Comparison of ENCODE assay signal across 14 cellular contexts in the genomic region with DNA sequence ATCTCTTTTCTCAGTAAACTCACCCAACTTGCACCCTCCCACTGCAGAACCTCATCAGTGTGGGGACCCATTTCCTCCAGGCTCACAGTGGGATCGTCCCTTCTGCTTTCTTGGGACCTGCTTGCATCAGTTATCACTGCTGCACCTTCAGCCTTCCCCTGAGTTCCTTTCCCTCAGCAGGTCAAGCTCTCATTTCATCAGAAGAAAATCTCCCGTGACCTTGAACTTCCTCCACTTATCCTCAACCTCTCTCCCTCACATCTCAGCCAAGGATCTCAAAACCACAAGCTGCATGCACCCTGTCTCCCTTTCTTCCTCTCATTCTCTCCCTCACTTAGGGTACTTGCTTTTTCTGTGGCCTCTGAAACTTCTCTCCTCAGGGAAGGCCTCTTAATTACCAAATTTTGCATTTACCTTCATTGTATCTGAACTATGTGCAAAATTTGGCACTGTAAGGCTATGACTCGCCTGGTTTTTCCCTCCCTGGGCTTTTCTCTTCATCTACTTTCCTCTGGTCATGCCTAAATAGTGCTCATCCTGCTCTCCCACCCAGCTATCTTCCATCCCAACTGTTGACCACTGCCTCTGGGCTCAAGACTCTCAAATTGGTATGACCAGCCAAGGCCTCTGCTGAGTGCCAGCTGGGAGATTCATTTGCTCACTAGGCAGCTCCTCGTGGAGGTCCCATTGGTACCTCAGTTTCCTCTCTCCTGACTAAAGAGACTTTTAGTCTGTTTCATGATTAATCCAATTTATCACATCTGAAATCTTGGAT. TPM values are rescaled to one million over a fixed set of nuclear protein-coding genes. Genes with fewer than 3 reads are reported as not detected.
DNase-seq lines count a peak whose midpoint lies in the region; ATAC-seq and TF ChIP-seq lines count a peak whose summit lies in the region.
"Had no signal": no experiment of that assay in that cellular context is flagged by ENCODE, and none has a peak within 500 bp of the region (broad histone marks: within the 10 kb centered on the region; RNA-seq: fewer than 3 reads in every experiment).

No MANE protein-coding gene starts in this region.

- H3K27ac ChIP-seq in SK-N-MC: peak overlapping the region; percentile 21; the same call in 1 of the 2 replicates
- H3K27ac ChIP-seq: gastroesophageal sphincter, HL-60, vagina had no signal

- H3K27me3 Mint-ChIP-seq in activated CD8-positive, alpha-beta memory T cell treated with anti-CD3 and anti-CD28 coated beads, Interleukin-2, amount 10 ng/mL, durations not matched to agents 7 days and 5 days: no peaks in the 10 kb centered on the region
- H3K27me3 Mint-ChIP-seq in progenitor cell of endocrine pancreas: no peaks in the 10 kb centered on the region

- no peak overlapping the region for H3K4me3 Mint-ChIP-seq in activated CD8-positive, alpha-beta memory T cell treated with anti-CD3 and anti-CD28 coated beads, Interleukin-2, amount 10 ng/mL, durations not matched to agents 7 days and 5 days
- no peak overlapping the region for H3K4me3 Mint-ChIP-seq in progenitor cell of endocrine pancreas (ENCODE audit: low read depth)

- ATAC-seq in activated CD8-positive, alpha-beta memory T cell treated with anti-CD3 and anti-CD28 coated beads, Interleukin-2, amount 10 ng/mL, durations not matched to agents 7 days and 5 days: no peak
- ATAC-seq: gastroesophageal sphincter had no signal

- no peaks in the 10 kb centered on the region for H3K9me3 ChIP-seq in SK-N-MC (ENCODE audit: low read depth, low read length)
- H3K9me3 ChIP-seq: gastroesophageal sphincter, vagina had no signal

- H3K4me1 Mint-ChIP-seq in activated CD8-positive, alpha-beta memory T cell treated with anti-CD3 and anti-CD28 coated beads, Interleukin-2, amount 10 ng/mL, durations not matched to agents 7 days and 5 days: peaks cover 45% of the 10 kb centered on the region
- peaks cover 15% of the 10 kb centered on the region for H3K4me1 Mint-ChIP-seq in progenitor cell of endocrine pancreas (ENCODE audit: low read depth)

- peak overlapping the region; percentile 66 for H3K27ac Mint-ChIP-seq in activated CD8-positive, alpha-beta memory T cell treated with anti-CD3 and anti-CD28 coated beads, Interleukin-2, amount 10 ng/mL, durations not matched to agents 7 days and 5 days
- peak overlapping the region; percentile 85 for H3K27ac Mint-ChIP-seq in progenitor cell of endocrine pancreas

- no peaks in the 10 kb centered on the region for H3K9me3 Mint-ChIP-seq in activated CD8-positive, alpha-beta memory T cell treated with anti-CD3 and anti-CD28 coated beads, Interleukin-2, amount 10 ng/mL, durations not matched to agents 7 days and 5 days (ENCODE audit: low read depth)
- no peaks in the 10 kb centered on the region for H3K9me3 Mint-ChIP-seq in progenitor cell of endocrine pancreas (ENCODE audit: low read depth)

- DNase-seq in activated CD8-positive, alpha-beta memory T cell treated with anti-CD3 and anti-CD28 coated beads, Interleukin-2, amount 10 ng/mL, durations not matched to agents 7 days and 5 days: no peak
- DNase-seq in activated CD8-positive, alpha-beta memory T cell treated with anti-CD3 and anti-CD28 coated beads, Interleukin-2, amount 50 U/mL, for 48 hours: no peak
- no peak for DNase-seq in SK-N-MC (ENCODE audit: low read depth, low spot score)
- peak; percentile 32 for DNase-seq in choroid plexus epithelial cell (ENCODE audit: low read depth)
- no peak for DNase-seq in progenitor cell of endocrine pancreas (ENCODE audit: low spot score, unreplicated experiment)
- DNase-seq in erythroblast (lab: John Stamatoyannopoulos, UW): no peak
- DNase-seq in NCI-H510A treated with DMSO at 0.1 percent for 48 hours (lab: John Stamatoyannopoulos, UW): no peak
- DNase-seq in mucosa of gallbladder (ENCODE audit: low spot score): no peak
- DNase-seq: activated gamma-delta T cell; NCI-H226; stimulated activated CD8-positive, alpha-beta memory T cell treated with anti-CD3 and anti-CD28 coated beads, Interleukin-4, amount 100 ng/mL, for 48 hours had no signal

- peaks cover 22% of the 10 kb centered on the region for H3K36me3 Mint-ChIP-seq in activated CD8-positive, alpha-beta memory T cell treated with anti-CD3 and anti-CD28 coated beads, Interleukin-2, amount 10 ng/mL, durations not matched to agents 7 days and 5 days
- peaks cover 6% of the 10 kb centered on the region for H3K36me3 Mint-ChIP-seq in progenitor cell of endocrine pancreas (ENCODE audit: insufficient read depth)

- CTCF ChIA-PET in activated CD8-positive, alpha-beta memory T cell treated with anti-CD3 and anti-CD28 coated beads, Interleukin-2, amount 10 ng/mL, durations not matched to agents 7 days and 5 days (lab: Charles Lee): interaction anchor here (0.7 to 3.8 kb wide), 2 partner anchors 41 to 42 kb away, joined by 3 to 14 read pairs; no protein-coding TSS in a partner anchor

- H3K4me3 ChIP-seq in SK-N-MC: no peak overlapping the region
- H3K4me3 ChIP-seq in choroid plexus epithelial cell (ENCODE audit: low read depth, low read length): no peak overlapping the region
- H3K4me3 ChIP-seq: gastroesophageal sphincter, vagina had no signal

- TF ChIP-seq CTCF in choroid plexus epithelial cell (conservative IDR thresholded peaks at IDR 0.05; ENCODE audit: low read depth, low read length) (no peak), progenitor cell of endocrine pancreas (IDR thresholded peaks at IDR 0.05; ENCODE audit: unreplicated experiment) (no peak)

- peaks cover 5% of the 10 kb centered on the region; the same call in 1 of the 2 replicates for H3K36me3 ChIP-seq in SK-N-MC (ENCODE audit: insufficient read depth, low read length)

- no peak for TF ChIP-seq POLR2A in erythroblast (IDR thresholded peaks at IDR 0.05; ENCODE audit: low read length)

- no peak overlapping the region for H3K9ac ChIP-seq in SK-N-MC (ENCODE audit: insufficient read length)

RNA-seq across cellular contexts. Expression of a gene that starts 2.7 kb away (rescaled TPM):
- total RNA-seq in activated CD8-positive, alpha-beta memory T cell treated with anti-CD3 and anti-CD28 coated beads, Interleukin-2, amount 10 ng/mL, durations not matched to agents 7 days and 5 days: 10 to 100 TPM; 24.1 to 25.7 TPM
- total RNA-seq in progenitor cell of endocrine pancreas (32.7 and 33.3 TPM in 2 replicates), mucosa of gallbladder (21.2 TPM)

RNA-seq across cellular contexts. Expression of a gene that starts 16.4 kb away (rescaled TPM):
- total RNA-seq in activated CD8-positive, alpha-beta memory T cell treated with anti-CD3 and anti-CD28 coated beads, Interleukin-2, amount 10 ng/mL, durations not matched to agents 7 days and 5 days: 10 to 100 TPM; 29.0 to 29.8 TPM
- total RNA-seq in progenitor cell of endocrine pancreas (19.6 and 20.2 TPM in 2 replicates), mucosa of gallbladder (7.3 TPM)
